Comparison of ENCODE assay signal across 1 cellular context in the genomic region with DNA sequence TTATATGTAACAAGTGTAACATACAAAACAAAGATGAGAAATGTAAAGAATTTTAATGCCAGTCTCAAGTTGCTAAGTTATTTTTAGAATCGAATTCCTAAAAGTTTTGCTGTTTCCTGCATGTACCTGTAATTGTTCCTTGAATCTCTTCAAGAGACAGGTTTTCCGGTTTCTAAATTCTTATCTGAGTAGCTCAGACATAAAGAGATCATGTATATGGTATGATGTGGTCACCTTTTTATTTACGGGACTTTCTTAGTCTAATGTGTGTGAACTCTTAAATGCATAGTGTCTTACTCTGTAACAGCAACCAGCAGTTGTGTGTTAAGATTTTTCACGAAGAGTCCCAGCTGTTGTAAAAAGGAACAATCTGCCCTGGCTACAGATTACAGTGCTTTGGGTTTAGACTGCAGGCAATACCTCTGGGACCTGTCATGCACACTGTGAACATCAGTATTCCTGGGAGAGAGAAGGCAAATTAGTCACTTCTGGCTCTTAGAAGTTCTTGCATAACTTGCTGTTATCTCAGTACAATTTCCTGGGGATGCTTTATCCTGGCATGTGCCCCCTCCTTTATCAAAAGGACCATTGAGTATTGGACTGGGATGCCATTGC.
TF ChIP-seq lines count a peak whose summit lies in the region.

No MANE protein-coding gene starts in this region.

TF ChIP-seq in IMR-90, 13 proteins besides CTCF, POLR2A, EP300 and RAD21:
- TF ChIP-seq, protein P1, sequence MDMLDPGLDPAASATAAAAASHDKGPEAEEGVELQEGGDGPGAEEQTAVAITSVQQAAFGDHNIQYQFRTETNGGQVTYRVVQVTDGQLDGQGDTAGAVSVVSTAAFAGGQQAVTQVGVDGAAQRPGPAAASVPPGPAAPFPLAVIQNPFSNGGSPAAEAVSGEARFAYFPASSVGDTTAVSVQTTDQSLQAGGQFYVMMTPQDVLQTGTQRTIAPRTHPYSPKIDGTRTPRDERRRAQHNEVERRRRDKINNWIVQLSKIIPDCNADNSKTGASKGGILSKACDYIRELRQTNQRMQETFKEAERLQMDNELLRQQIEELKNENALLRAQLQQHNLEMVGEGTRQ (IDR thresholded peaks at IDR 0.05; ENCODE audit: low read depth, low read length), result no peak
- TF ChIP-seq MXI1 (IDR thresholded peaks at IDR 0.05; ENCODE audit: borderline replicate concordance, low read depth, low read length) (no peak), CEBPB (IDR thresholded peaks at IDR 0.05; ENCODE audit: low read depth, low read length) (peak; percentile 91), RFX5 (IDR thresholded peaks at IDR 0.05; ENCODE audit: low read depth, low read length) (peak; percentile 94), RCOR1 (IDR thresholded peaks at IDR 0.05; ENCODE audit: insufficient replicate concordance, low read length) (peak; percentile 58), BHLHE40 (IDR thresholded peaks at IDR 0.05; ENCODE audit: low read depth, low read length) (peak; percentile 5; the same call in 1 of the 2 replicates), SMC3 (IDR thresholded peaks at IDR 0.05; ENCODE audit: low read depth, low read length) (no peak), FOS (IDR thresholded peaks at IDR 0.05; ENCODE audit: low read depth, low read length) (0 out of 2 replicates have a peak, but pooled peaks have one; percentile 26)
